In genomic region chr2:71190959-71191943, GRCh38 we compare ENCODE assay signal across 8 cellular contexts. TPM values are rescaled to one million over a fixed set of nuclear protein-coding genes. Genes with fewer than 3 reads are reported as not detected.
A peak's percentile ranks its signal among the peaks of the same experiment; 100 is the strongest.
DNase-seq lines count a peak whose midpoint lies in the region; TF ChIP-seq lines count a peak whose summit lies in the region.

No MANE protein-coding gene starts in this region.

- H3K27ac Mint-ChIP-seq in HFFc6: no peak overlapping the region
- no peak overlapping the region for H3K27ac Mint-ChIP-seq in mesothelial cell of epicardium
- no peak overlapping the region for H3K27ac Mint-ChIP-seq in activated naive CD4-positive, alpha-beta T cell treated with anti-CD3 and anti-CD28 coated beads for 36 hours

- H3K9me3 Mint-ChIP-seq in HFFc6 (peaks cover 5% of the 10 kb centered on the region; the same call in 1 of the 2 replicates), mesothelial cell of epicardium (peaks cover 24% of the 10 kb centered on the region)
- peaks cover 10% of the 10 kb centered on the region for H3K9me3 Mint-ChIP-seq in activated naive CD4-positive, alpha-beta T cell treated with anti-CD3 and anti-CD28 coated beads for 36 hours

- H3K4me3 Mint-ChIP-seq in HFFc6 (no peak overlapping the region), mesothelial cell of epicardium (no peak overlapping the region)
- no peak overlapping the region for H3K4me3 Mint-ChIP-seq in activated naive CD4-positive, alpha-beta T cell treated with anti-CD3 and anti-CD28 coated beads for 36 hours

- H3K4me1 Mint-ChIP-seq in HFFc6 (ENCODE audit: low read depth): no peaks in the 10 kb centered on the region
- no peaks in the 10 kb centered on the region for H3K4me1 Mint-ChIP-seq in mesothelial cell of epicardium
- H3K4me1 Mint-ChIP-seq in activated naive CD4-positive, alpha-beta T cell treated with anti-CD3 and anti-CD28 coated beads for 36 hours (ENCODE audit: low read depth): no peaks in the 10 kb centered on the region

- intact Hi-C loops in activated naive CD4-positive, alpha-beta T cell treated with anti-CD3 and anti-CD28 coated beads for 36 hours (cut with micrococcal nuclease): no loop called here

- peak; percentile 55 for TF ChIP-seq CTCF in HFFc6 (IDR thresholded peaks at IDR 0.05)
- TF ChIP-seq CTCF in VCaP (conservative IDR thresholded peaks at IDR 0.05): peak; percentile 81
- no peak for TF ChIP-seq CTCF in mesothelial cell of epicardium (IDR thresholded peaks at IDR 0.05; ENCODE audit: unreplicated experiment)

- no peaks in the 10 kb centered on the region for H3K36me3 Mint-ChIP-seq in HFFc6 (ENCODE audit: low read depth)
- H3K36me3 Mint-ChIP-seq in mesothelial cell of epicardium: peaks cover 12% of the 10 kb centered on the region
- H3K36me3 Mint-ChIP-seq in activated naive CD4-positive, alpha-beta T cell treated with anti-CD3 and anti-CD28 coated beads for 36 hours (ENCODE audit: low read depth): peaks cover 8% of the 10 kb centered on the region

- CTCF ChIA-PET in activated naive CD4-positive, alpha-beta T cell treated with anti-CD3 and anti-CD28 coated beads for 36 hours (lab: Charles Lee): interaction anchor here (1.0 kb wide), 1 partner anchor 34 kb away, joined by 3 read pairs; no protein-coding TSS in a partner anchor

- peak; percentile 49 for DNase-seq in AG20443 (ENCODE audit: low spot score)
- DNase-seq in HFFc6: peak; percentile 16
- peak; percentile 27 for DNase-seq in iris pigment epithelial cell (ENCODE audit: low read depth)
- no peak for DNase-seq in SKM-1 (lab: John Stamatoyannopoulos, UW; ENCODE audit: unreplicated experiment)
- no peak for DNase-seq in NCI-H345 treated with DMSO at 0.1 percent for 48 hours (lab: John Stamatoyannopoulos, UW; ENCODE audit: unreplicated experiment)
- no peak for DNase-seq in mesothelial cell of epicardium (ENCODE audit: low spot score in 2 of 2, unreplicated experiment in 2 of 2)
- no peak for DNase-seq in activated naive CD4-positive, alpha-beta T cell treated with anti-CD3 and anti-CD28 coated beads for 36 hours

- H3K27me3 Mint-ChIP-seq in HFFc6 (ENCODE audit: insufficient read depth) (peaks cover 15% of the 10 kb centered on the region), mesothelial cell of epicardium (ENCODE audit: low read depth) (peaks cover 3% of the 10 kb centered on the region)
- no peaks in the 10 kb centered on the region for H3K27me3 Mint-ChIP-seq in activated naive CD4-positive, alpha-beta T cell treated with anti-CD3 and anti-CD28 coated beads for 36 hours (ENCODE audit: low read depth)

- no peak overlapping the region for H3K27ac ChIP-seq in VCaP

RNA-seq across cellular contexts. Expression of gene PAIP2B, which starts 35.7 kb away (rescaled TPM):
- total RNA-seq in HFFc6 (2021; fragmentation: NEBNext Ultra II Directional; extraction: Animal tissue kit (Norgen Biotek cat#: 25700)): under 1 TPM; 0.11 to 0.40 (median 0.20) TPM
- total RNA-seq in mesothelial cell of epicardium: 10.3 to 11.3 TPM (median 10.8 TPM) in 3 replicates
- 1 to 10 TPM; 3.0 to 3.2 TPM for total RNA-seq in activated naive CD4-positive, alpha-beta T cell treated with anti-CD3 and anti-CD28 coated beads for 36 hours

Comparison
In these comparisons a context has a peak if more than half of its experiments do, and no peak if none do; other contexts are left out.
1. DNase-seq: peak in AG20443 (single experiment), HFFc6 (single experiment) and iris pigment epithelial cell (single experiment); none in SKM-1 (single experiment), NCI-H345 treated with DMSO at 0.1 percent for 48 hours (single experiment), mesothelial cell of epicardium (0 of 2) and activated naive CD4-positive, alpha-beta T cell treated with anti-CD3 and anti-CD28 coated beads for 36 hours (single experiment).